Comparison of ENCODE assay signal across 8 cellular contexts in the genomic region with DNA sequence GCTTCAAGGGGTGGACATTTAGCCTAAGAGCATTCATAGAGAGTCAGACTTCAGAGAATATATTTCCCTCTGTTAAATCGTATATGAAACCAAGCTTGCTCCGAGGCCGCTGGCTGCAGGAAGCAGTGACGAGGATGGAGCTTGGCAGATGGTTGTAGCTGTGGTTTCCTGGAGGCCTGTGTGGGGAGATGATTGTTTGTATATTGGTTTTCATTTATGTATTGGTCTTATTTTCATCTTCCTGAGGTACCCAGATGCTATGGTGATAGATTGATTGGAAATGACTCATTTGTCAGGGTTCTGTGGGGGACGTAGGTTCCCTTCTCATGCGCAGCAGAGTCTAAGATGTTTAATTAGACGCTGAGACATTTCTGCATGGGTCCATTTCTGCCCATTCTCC. TPM values are rescaled to one million over a fixed set of nuclear protein-coding genes. Genes with fewer than 3 reads are reported as not detected.
DNase-seq lines count a peak whose midpoint lies in the region; ATAC-seq and TF ChIP-seq lines count a peak whose summit lies in the region.

No MANE protein-coding gene starts in this region.

- H3K27ac ChIP-seq in CD8-positive, alpha-beta memory T cell (ENCODE audit: low read depth, low read length) = peak overlapping the region; percentile 22
- H3K27ac ChIP-seq in fibroblast of lung (ENCODE audit: insufficient read depth, low read length) (no peak overlapping the region), GM23338 (ENCODE audit: low read depth) (no peak overlapping the region)

- H3K36me3 Mint-ChIP-seq in CD8-positive, alpha-beta memory T cell = peaks cover 14 to 31% (median 20%) of the 10 kb centered on the region in 3 donors
- peaks cover 49% of the 10 kb centered on the region for H3K36me3 Mint-ChIP-seq in activated CD8-positive, alpha-beta memory T cell treated with anti-CD3 and anti-CD28 coated beads, Interleukin-2, amount 10 ng/mL, durations not matched to agents 7 days and 5 days
- no peaks in the 10 kb centered on the region for H3K36me3 Mint-ChIP-seq in GM23338 (ENCODE audit: low read depth)

- H3K27ac Mint-ChIP-seq in CD8-positive, alpha-beta memory T cell = peak overlapping the region; percentile 41 to 95 (median 93)
- H3K27ac Mint-ChIP-seq in activated CD8-positive, alpha-beta memory T cell treated with anti-CD3 and anti-CD28 coated beads, Interleukin-2, amount 10 ng/mL, durations not matched to agents 7 days and 5 days = peak overlapping the region; percentile 80
- H3K27ac Mint-ChIP-seq in GM23338 = no peak overlapping the region

- H3K4me3 ChIP-seq in CD8-positive, alpha-beta memory T cell (ENCODE audit: low read length) = peak overlapping the region; percentile 51
- H3K4me3 ChIP-seq in fibroblast of lung (replicated peaks in 1 of 4; ENCODE audit: control extremely low read depth in 1 of 4, insufficient read depth in 1 of 4, low read depth in 3 of 4, low read length in 4 of 4) (no peak overlapping the region), GM23338 (no peak overlapping the region)

- H3K9ac ChIP-seq in fibroblast of lung (ENCODE audit: insufficient read depth, low read length) = no peak overlapping the region

- peak; percentile 50 to 86 (median 82) for DNase-seq in CD8-positive, alpha-beta memory T cell
- peak; percentile 92 for DNase-seq in activated CD8-positive, alpha-beta memory T cell treated with anti-CD3 and anti-CD28 coated beads, Interleukin-2, amount 10 ng/mL, durations not matched to agents 7 days and 5 days
- peak; percentile 44 to 65 for DNase-seq in fibroblast of lung (ENCODE audit: low read depth in 2 of 2)
- peak; percentile 49 for DNase-seq in stimulated activated CD8-positive, alpha-beta memory T cell treated with anti-CD3 and anti-CD28 coated beads, Interleukin-15, amount 100 ng/mL, for 1 hour (ENCODE audit: low read depth)
- no peak for DNase-seq in germinal center (ENCODE audit: low spot score)
- no peak for DNase-seq in COLO668 (lab: John Stamatoyannopoulos, UW; ENCODE audit: unreplicated experiment)
- no peak for DNase-seq in GM23338 (ENCODE audit: low spot score)

- no peaks in the 10 kb centered on the region for H3F3A ChIP-seq in GM23338 (replicated peaks; ENCODE audit: low read depth)

- no peaks in the 10 kb centered on the region for H3K9me3 ChIP-seq in CD8-positive, alpha-beta memory T cell (ENCODE audit: low read length)
- no peaks in the 10 kb centered on the region for H3K9me3 ChIP-seq in fibroblast of lung (ENCODE audit: control insufficient read depth, insufficient read depth, low read depth, low read length)

- H3K36me3 ChIP-seq in CD8-positive, alpha-beta memory T cell (ENCODE audit: insufficient read depth, low read length) = no peaks in the 10 kb centered on the region
- H3K36me3 ChIP-seq in fibroblast of lung (ENCODE audit: control insufficient read depth, insufficient read depth, low read length) (peaks cover 2% of the 10 kb centered on the region), GM23338 (ENCODE audit: insufficient read depth) (no peaks in the 10 kb centered on the region)

- H4K20me1 ChIP-seq in fibroblast of lung (ENCODE audit: control insufficient read depth, extremely low read depth, insufficient read depth, low read length) (no peaks in the 10 kb centered on the region), GM23338 (replicated peaks; ENCODE audit: insufficient read depth) (no peaks in the 10 kb centered on the region; the same call in 1 of the 2 replicates)

- H3K4me1 ChIP-seq in CD8-positive, alpha-beta memory T cell (ENCODE audit: insufficient read depth, low read length) = peaks cover 71% of the 10 kb centered on the region
- peaks cover 5% of the 10 kb centered on the region for H3K4me1 ChIP-seq in fibroblast of lung (ENCODE audit: control insufficient read depth, extremely low read depth, insufficient read depth, low read length)
- peaks cover 10% of the 10 kb centered on the region; the same call in 1 of the 2 replicates for H3K4me1 ChIP-seq in GM23338 (ENCODE audit: insufficient read depth)

- H2AFZ ChIP-seq in fibroblast of lung (ENCODE audit: low read length) (no peak overlapping the region), GM23338 (no peak overlapping the region)

- H3K79me2 ChIP-seq in fibroblast of lung (ENCODE audit: control insufficient read depth, insufficient read depth, low read length) (no peaks in the 10 kb centered on the region), GM23338 (replicated peaks; ENCODE audit: insufficient read depth) (no peaks in the 10 kb centered on the region)

- POLR2A ChIA-PET in CD8-positive, alpha-beta memory T cell (lab: Charles Lee) = interaction anchor here (0.7 to 1.6 kb wide), 5 partner anchors 20 to 132 kb away, joined by 3 to 8 read pairs (median 4); a partner anchor contains a TSS

- no peaks in the 10 kb centered on the region for H3K27me3 Mint-ChIP-seq in CD8-positive, alpha-beta memory T cell
- H3K27me3 Mint-ChIP-seq in activated CD8-positive, alpha-beta memory T cell treated with anti-CD3 and anti-CD28 coated beads, Interleukin-2, amount 10 ng/mL, durations not matched to agents 7 days and 5 days = peaks cover 78% of the 10 kb centered on the region
- H3K27me3 Mint-ChIP-seq in GM23338 (ENCODE audit: insufficient read depth, low read depth, poor library complexity) = peaks cover 1% of the 10 kb centered on the region

- TF ChIP-seq CTCF in fibroblast of lung (conservative IDR thresholded peaks at IDR 0.05 in 1 of 2, IDR thresholded peaks at IDR 0.05 in 1 of 2; ENCODE audit: low read depth in 1 of 2, low read length in 2 of 2) = no peak
- no peak for TF ChIP-seq CTCF in GM23338 (conservative IDR thresholded peaks at IDR 0.05; ENCODE audit: low read depth in 2 of 2)

- ATAC-seq in HG03469 (IDR thresholded peaks at IDR 0.05; ENCODE audit: unreplicated experiment) (peak; percentile 50), GM23338 (no peak)
- ATAC-seq in activated CD8-positive, alpha-beta memory T cell treated with anti-CD3 and anti-CD28 coated beads, Interleukin-2, amount 10 ng/mL, durations not matched to agents 7 days and 5 days = peak; percentile 91

- CTCF ChIA-PET in CD8-positive, alpha-beta memory T cell (lab: Charles Lee) = interaction anchor here (0.7 to 4.1 kb wide), 5 partner anchors 19 to 34 kb away, joined by 3 to 22 read pairs (median 6); a partner anchor contains a TSS
- CTCF ChIA-PET in activated CD8-positive, alpha-beta memory T cell treated with anti-CD3 and anti-CD28 coated beads, Interleukin-2, amount 10 ng/mL, durations not matched to agents 7 days and 5 days (lab: Charles Lee) = interaction anchor here (0.9 to 5.0 kb wide), 9 partner anchors 11 to 62 kb away, joined by 3 to 24 read pairs (median 3); a partner anchor contains a TSS

- peak overlapping the region; percentile 38 to 73 (median 66) for H3K4me3 Mint-ChIP-seq in CD8-positive, alpha-beta memory T cell
- peak overlapping the region; percentile 38 for H3K4me3 Mint-ChIP-seq in activated CD8-positive, alpha-beta memory T cell treated with anti-CD3 and anti-CD28 coated beads, Interleukin-2, amount 10 ng/mL, durations not matched to agents 7 days and 5 days
- H3K4me3 Mint-ChIP-seq in GM23338 = no peak overlapping the region

- no peaks in the 10 kb centered on the region for H3K9me2 ChIP-seq in GM23338 (ENCODE audit: insufficient read depth)

- no peaks in the 10 kb centered on the region for H3K27me3 ChIP-seq in CD8-positive, alpha-beta memory T cell (ENCODE audit: insufficient read depth, low read length, poor library complexity, severe bottlenecking)
- H3K27me3 ChIP-seq in fibroblast of lung (ENCODE audit: control insufficient read depth, insufficient read depth, low read length) (no peaks in the 10 kb centered on the region), GM23338 (ENCODE audit: insufficient read depth) (0 out of 2 replicates have a peak, but pooled peaks cover 4% of the 10 kb centered on the region)

- peaks cover 39 to 73% (median 62%) of the 10 kb centered on the region in 3 donors for H3K4me1 Mint-ChIP-seq in CD8-positive, alpha-beta memory T cell
- H3K4me1 Mint-ChIP-seq in activated CD8-positive, alpha-beta memory T cell treated with anti-CD3 and anti-CD28 coated beads, Interleukin-2, amount 10 ng/mL, durations not matched to agents 7 days and 5 days = peaks cover 36% of the 10 kb centered on the region
- H3K4me1 Mint-ChIP-seq in GM23338 = peaks cover 7% of the 10 kb centered on the region

- peaks cover 6 to 17% (median 12%) of the 10 kb centered on the region in 5 donors for H3K9me3 Mint-ChIP-seq in CD8-positive, alpha-beta memory T cell
- peaks cover 9% of the 10 kb centered on the region for H3K9me3 Mint-ChIP-seq in activated CD8-positive, alpha-beta memory T cell treated with anti-CD3 and anti-CD28 coated beads, Interleukin-2, amount 10 ng/mL, durations not matched to agents 7 days and 5 days (ENCODE audit: low read depth)
- H3K9me3 Mint-ChIP-seq in GM23338 = no peaks in the 10 kb centered on the region; the same call in 2 of the 3 replicates

- peak overlapping the region; percentile 29 for H3K4me2 ChIP-seq in fibroblast of lung (ENCODE audit: extremely low read depth, insufficient read depth, low read length)
- H3K4me2 ChIP-seq in GM23338 = no peak overlapping the region

TF ChIP-seq in GM23338, 12 proteins besides CTCF, POLR2A, EP300 and RAD21 (continues in another document):
- TF ChIP-seq, protein P1, sequence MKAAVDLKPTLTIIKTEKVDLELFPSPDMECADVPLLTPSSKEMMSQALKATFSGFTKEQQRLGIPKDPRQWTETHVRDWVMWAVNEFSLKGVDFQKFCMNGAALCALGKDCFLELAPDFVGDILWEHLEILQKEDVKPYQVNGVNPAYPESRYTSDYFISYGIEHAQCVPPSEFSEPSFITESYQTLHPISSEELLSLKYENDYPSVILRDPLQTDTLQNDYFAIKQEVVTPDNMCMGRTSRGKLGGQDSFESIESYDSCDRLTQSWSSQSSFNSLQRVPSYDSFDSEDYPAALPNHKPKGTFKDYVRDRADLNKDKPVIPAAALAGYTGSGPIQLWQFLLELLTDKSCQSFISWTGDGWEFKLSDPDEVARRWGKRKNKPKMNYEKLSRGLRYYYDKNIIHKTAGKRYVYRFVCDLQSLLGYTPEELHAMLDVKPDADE (IDR thresholded peaks at IDR 0.05) = no peak
- no peak for TF ChIP-seq NANOG (IDR thresholded peaks at IDR 0.05; ENCODE audit: borderline replicate concordance)

RNA-seq across cellular contexts. Expression of a gene that starts 26.1 kb away (rescaled TPM):
- total RNA-seq in CD8-positive, alpha-beta memory T cell = 1 to 10 TPM; 2.8 to 3.6 TPM
- polyA plus RNA-seq in CD8-positive, alpha-beta memory T cell = 5.6 TPM
- 10 to 100 TPM; 15.5 to 20.0 TPM for total RNA-seq in activated CD8-positive, alpha-beta memory T cell treated with anti-CD3 and anti-CD28 coated beads, Interleukin-2, amount 10 ng/mL, durations not matched to agents 7 days and 5 days
- total RNA-seq in fibroblast of lung = 14.6 and 17.7 TPM in 2 replicates
- polyA plus RNA-seq in fibroblast of lung = 10.4 and 51.4 TPM in 2 replicates
- polyA plus RNA-seq in fibroblast of lung (2012) = 7.5 and 52.0 TPM in 2 replicates
- 13.1 and 106 TPM in 2 replicates for polyA minus RNA-seq in fibroblast of lung (ENCODE audit: low replicate concordance)
- 11.6 and 13.6 TPM in 2 replicates for total RNA-seq in GM23338 (2014; rRNA removed; shearing (Covaris generic))
- 5.4 and 5.9 TPM in 2 replicates for polyA plus RNA-seq in GM23338 (2016; fragmentation: Nextera tagmentation; extraction: Ambion mirVana)

Comparison
In these comparisons a context has a peak if more than half of its experiments do, and no peak if none do; other contexts are left out.
1. DNase-seq: peak in CD8-positive, alpha-beta memory T cell (5 of 5), activated CD8-positive, alpha-beta memory T cell treated with anti-CD3 and anti-CD28 coated beads, Interleukin-2, amount 10 ng/mL, durations not matched to agents 7 days and 5 days (single experiment), fibroblast of lung (2 of 2) and stimulated activated CD8-positive, alpha-beta memory T cell treated with anti-CD3 and anti-CD28 coated beads, Interleukin-15, amount 100 ng/mL, for 1 hour (single experiment); none in germinal center (single experiment), COLO668 (single experiment) and GM23338 (single experiment).